19 cellular contexts compared by ENCODE assay signal in genomic region chr19:30557927-30558557, GRCh38.
"Had no signal": no experiment of that assay in that cellular context is flagged by ENCODE, and none has a peak within 500 bp of the region (broad histone marks: within the 10 kb centered on the region; RNA-seq: fewer than 3 reads in every experiment).

No MANE protein-coding gene starts in this region.

- H3K9me3 ChIP-seq: adrenal gland, lower lobe of right lung, tibial nerve had no signal

- DNase-seq: activated CD4-positive, alpha-beta T cell treated with anti-CD3 and anti-CD28 coated beads, Interleukin-2, amount 50 U/mL, for 1 hour; activated CD4-positive, CD25-positive, alpha-beta regulatory T cell treated with anti-CD3 and anti-CD28 coated beads, Interleukin-2, amount 50 U/mL, for 72 hours; activated CD8-positive, alpha-beta memory T cell treated with anti-CD3 and anti-CD28 coated beads for 24 hours; activated CD8-positive, alpha-beta memory T cell treated with anti-CD3 and anti-CD28 coated beads, Interleukin-2, amount 50 U/mL, for 48 hours; activated T-cell treated with anti-CD3 and anti-CD28 coated beads, Interleukin-2, amount 50 U/mL, for 48 hours; adrenal gland; left cardiac atrium; lower lobe of right lung; midbrain; nephron progenitor cell; retina; stimulated activated CD4-positive, alpha-beta T cell treated with anti-CD3 and anti-CD28 coated beads, Interleukin-12 subunit alpha, Interleukin-12 subunit beta, amount 100 ng/mL, for 4 hours; stimulated activated CD4-positive, alpha-beta T cell treated with anti-CD3 and anti-CD28 coated beads, Interleukin-1b, Interleukin-23, amount 100 ng/mL, for 48 hours; stimulated activated CD8-positive, alpha-beta memory T cell treated with anti-CD3 and anti-CD28 coated beads, Interleukin-4, amount 100 ng/mL, for 48 hours; stimulated activated naive CD4-positive, alpha-beta T cell treated with Interleukin-2 at 50 U/mL for 16 hours had no signal

- H3K9me3 Mint-ChIP-seq: activated naive CD4-positive, alpha-beta T cell treated with anti-CD3 and anti-CD28 coated beads, Interleukin-2, amount 50 U/mL, for 24 hours; nephron progenitor cell; T-helper 1 cell treated with Interleukin-12 subunit alpha and Interleukin-12 subunit beta and Interleukin-4 antibody, amounts not matched to agents 30 μg/mL and 1 μg/mL, for 36 hours had no signal

- H3K4me1 Mint-ChIP-seq: activated naive CD4-positive, alpha-beta T cell treated with anti-CD3 and anti-CD28 coated beads, Interleukin-2, amount 50 U/mL, for 24 hours had no signal

- H3K27ac ChIP-seq: adrenal gland, epithelial cell of prostate, lower lobe of right lung had no signal

- H3K36me3 ChIP-seq: adrenal gland, lower lobe of right lung, tibial nerve had no signal

- H3K27me3 ChIP-seq: adrenal gland, tibial nerve had no signal

- H3K4me3 Mint-ChIP-seq: activated naive CD4-positive, alpha-beta T cell treated with anti-CD3 and anti-CD28 coated beads, Interleukin-2, amount 50 U/mL, for 24 hours; nephron progenitor cell; T-helper 1 cell treated with Interleukin-12 subunit alpha and Interleukin-12 subunit beta and Interleukin-4 antibody, amounts not matched to agents 30 μg/mL and 1 μg/mL, for 36 hours had no signal

- H3K4me3 ChIP-seq: adrenal gland, lower lobe of right lung, tibial nerve had no signal

- ATAC-seq: left cardiac atrium, lower lobe of right lung had no signal

- H3K27ac Mint-ChIP-seq: activated naive CD4-positive, alpha-beta T cell treated with anti-CD3 and anti-CD28 coated beads, Interleukin-2, amount 50 U/mL, for 24 hours; nephron progenitor cell; T-helper 1 cell treated with Interleukin-12 subunit alpha and Interleukin-12 subunit beta and Interleukin-4 antibody, amounts not matched to agents 30 μg/mL and 1 μg/mL, for 36 hours had no signal

- H3K4me1 ChIP-seq: adrenal gland, lower lobe of right lung had no signal

- H3K36me3 Mint-ChIP-seq: activated naive CD4-positive, alpha-beta T cell treated with anti-CD3 and anti-CD28 coated beads, Interleukin-2, amount 50 U/mL, for 24 hours had no signal
